ENCODE assay signal across 1 cellular context in genomic region chr11:44817207-44817944, GRCh38.
TF ChIP-seq lines count a peak whose summit lies in the region.

No MANE protein-coding gene starts in this region.

TF ChIP-seq in WTC11, 78 proteins besides CTCF, POLR2A, EP300 and RAD21 (continued from another document):
- TF ChIP-seq HMGA2 (CRISPR knock-in tag; IDR thresholded peaks at IDR 0.05), result no peak
